ENCODE assay signal across 1 cellular context in genomic region chr1:220956861-220957605, GRCh38.
TF ChIP-seq lines count a peak whose summit lies in the region.

No MANE protein-coding gene starts in this region.

TF ChIP-seq in K562, 482 proteins besides CTCF, POLR2A, EP300 and RAD21 (continued from another document):
- TF ChIP-seq SMARCA4 (IDR thresholded peaks at IDR 0.05) (peak; percentile 43; the same call in 1 of the 2 replicates), FOSL1 (tag; conservative IDR thresholded peaks at IDR 0.05) (peak; percentile 69), POLR2H (tag; IDR thresholded peaks at IDR 0.05; ENCODE audit: low read depth) (no peak), ZNF184 (CRISPR knock-in tag; IDR thresholded peaks at IDR 0.05) (no peak), TRIM24 (IDR thresholded peaks at IDR 0.05) (peak; percentile 75 to 81), CBFA2T3 (IDR thresholded peaks at IDR 0.05) (peak; percentile 19; the same call in 1 of the 2 replicates), FOXK2 (conservative IDR thresholded peaks at IDR 0.05 in 1 of 2, IDR thresholded peaks at IDR 0.05 in 1 of 2; ENCODE audit: low read depth in 2 of 2) (no peak), EHMT2 (IDR thresholded peaks at IDR 0.05) (0 out of 2 replicates have a peak, but pooled peaks have one; percentile 50), YY1 (IDR thresholded peaks at IDR 0.05; ENCODE audit: borderline replicate concordance in 1 of 3, control insufficient read depth in 1 of 3, extremely low read depth in 1 of 3, insufficient read depth in 3 of 3, insufficient read length in 1 of 3, insufficient replicate concordance in 2 of 3, low read depth in 1 of 3, low read length in 2 of 3) (peak in 1 of 3 experiments; percentile 45), NFE2 (IDR thresholded peaks at IDR 0.05; ENCODE audit: low read depth) (peak; percentile 84), DPF2 (IDR thresholded peaks at IDR 0.05) (0 out of 2 replicates have a peak, but pooled peaks have one; percentile 42), ZNF316 (IDR thresholded peaks at IDR 0.05) (peak; percentile 74), COPS2 (conservative IDR thresholded peaks at IDR 0.05) (no peak), ZNF280B (CRISPR knock-in tag; IDR thresholded peaks at IDR 0.05) (no peak), PYGO2 (tag; IDR thresholded peaks at IDR 0.05) (no peak), TRIM28 (IDR thresholded peaks at IDR 0.05) (no peak), MAFK (IDR thresholded peaks at IDR 0.05; ENCODE audit: low read length) (peak; percentile 55), ZNF165 (CRISPR knock-in tag; IDR thresholded peaks at IDR 0.05; ENCODE audit: borderline replicate concordance) (no peak)
- TF ChIP-seq, protein P1, sequence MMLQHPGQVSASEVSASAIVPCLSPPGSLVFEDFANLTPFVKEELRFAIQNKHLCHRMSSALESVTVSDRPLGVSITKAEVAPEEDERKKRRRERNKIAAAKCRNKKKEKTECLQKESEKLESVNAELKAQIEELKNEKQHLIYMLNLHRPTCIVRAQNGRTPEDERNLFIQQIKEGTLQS (IDR thresholded peaks at IDR 0.05) = peak; percentile 58
- TF ChIP-seq, protein P1 (CRISPR knock-in tag; conservative IDR thresholded peaks at IDR 0.05) = no peak
TF ChIP-seq in K562: peak in this region for 19.
